In the genomic region with DNA sequence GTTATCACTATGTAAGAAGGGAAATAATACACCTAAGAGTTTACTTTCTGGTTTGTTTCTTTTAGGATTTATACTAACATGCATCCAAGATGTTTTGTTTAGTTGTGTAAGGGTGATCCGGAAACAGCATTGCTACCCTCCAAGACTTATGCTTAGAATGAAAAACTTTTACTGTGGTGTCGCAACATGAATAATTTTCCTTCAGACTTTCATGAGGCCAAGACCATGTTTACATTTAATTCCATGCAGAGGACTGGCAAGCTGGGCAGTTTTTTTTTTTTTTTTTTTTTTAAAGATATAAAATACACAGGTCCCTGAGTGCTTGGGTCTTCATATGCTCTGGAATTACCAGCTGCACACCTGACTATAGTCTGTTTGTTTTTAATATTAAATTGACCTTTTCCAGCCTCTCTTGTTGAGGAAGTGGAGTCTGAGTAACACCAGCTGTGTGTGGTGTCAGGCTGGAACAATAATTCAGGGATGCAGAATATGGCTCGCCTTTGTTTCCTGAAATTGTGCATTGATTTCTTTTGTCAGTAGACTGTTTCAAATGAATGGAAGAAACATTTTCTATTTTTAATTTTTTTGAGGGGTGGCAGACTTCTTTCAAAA, we compare ENCODE assay signal across 18 cellular contexts.
DNase-seq lines count a peak whose midpoint lies in the region; ATAC-seq, FAIRE-seq and TF ChIP-seq lines count a peak whose summit lies in the region.
"Had no signal": no experiment of that assay in that cellular context is flagged by ENCODE, and none has a peak within 500 bp of the region (broad histone marks: within the 10 kb centered on the region; RNA-seq: fewer than 3 reads in every experiment).

No MANE protein-coding gene starts in this region.

- H3K4me3 ChIP-seq in A549, result no peak overlapping the region
- no peak overlapping the region for H3K4me3 ChIP-seq in HEK293 (ENCODE audit: low read depth, low read length)
- H3K4me3 ChIP-seq: dorsolateral prefrontal cortex, thyroid gland had no signal

- no peak overlapping the region for H3K27ac Mint-ChIP-seq in CD14-positive monocyte
- H3K27ac Mint-ChIP-seq in activated CD8-positive, alpha-beta T cell treated with anti-CD3 and anti-CD28 coated beads for 36 hours, result no peak overlapping the region
- H3K27ac Mint-ChIP-seq: activated T-cell treated with anti-CD3 and anti-CD28 coated beads, Interleukin-2, amount 50 U/mL, for 72 hours; progenitor cell of endocrine pancreas had no signal

- WGBS in A549 (ENCODE audit: missing lambda C conversion rate), result 55% methylated on average over 3 of the region's 3 CpGs

- TF ChIP-seq CTCF in A549 (IDR thresholded peaks at IDR 0.05) (no peak), HEK293 (tag by site-specific recombination; IDR thresholded peaks at IDR 0.05) (no peak), VCaP (conservative IDR thresholded peaks at IDR 0.05) (no peak), CD14-positive monocyte (IDR thresholded peaks at IDR 0.05) (no peak)
- TF ChIP-seq CTCF in activated CD8-positive, alpha-beta T cell treated with anti-CD3 and anti-CD28 coated beads for 36 hours (IDR thresholded peaks at IDR 0.05), result no peak

- no peak for FAIRE-seq in A549 (lab: Jason Lieb, UNC)

- intact Hi-C loops in CD14-positive monocyte (cut with micrococcal nuclease), result no loop called here
- intact Hi-C loops in activated CD8-positive, alpha-beta T cell treated with anti-CD3 and anti-CD28 coated beads for 36 hours (cut with micrococcal nuclease), result no loop called here

- H3K9me3 ChIP-seq in A549, result peaks cover 5% of the 10 kb centered on the region; the same call in 1 of the 3 replicates
- H3K9me3 ChIP-seq in HEK293 (ENCODE audit: control insufficient read depth, insufficient read depth, low read depth, low read length), result no peaks in the 10 kb centered on the region
- H3K9me3 ChIP-seq: thyroid gland had no signal

- 0 out of 3 replicates have a peak overlapping the region, but pooled peaks have one; percentile 1 for H3K4me2 ChIP-seq in A549

- H3K4me1 ChIP-seq in A549 (peaks cover 7% of the 10 kb centered on the region; the same call in 1 of the 3 replicates), HEK293 (ENCODE audit: control insufficient read depth, insufficient read depth, low read length) (peaks cover 5% of the 10 kb centered on the region; the same call in 1 of the 2 replicates)

- no peaks in the 10 kb centered on the region for H3K27me3 Mint-ChIP-seq in CD14-positive monocyte (ENCODE audit: low read depth in 3 of 3)
- H3K27me3 Mint-ChIP-seq in activated CD8-positive, alpha-beta T cell treated with anti-CD3 and anti-CD28 coated beads for 36 hours, result no peaks in the 10 kb centered on the region
- H3K27me3 Mint-ChIP-seq: progenitor cell of endocrine pancreas had no signal

- TF ChIP-seq POLR2A in A549 (IDR thresholded peaks at IDR 0.05; ENCODE audit: low read length), result no peak

- peaks cover 0 to 8% (median 3%) of the 10 kb centered on the region in 7 donors for H3K9me3 Mint-ChIP-seq in CD14-positive monocyte
- H3K9me3 Mint-ChIP-seq in activated CD8-positive, alpha-beta T cell treated with anti-CD3 and anti-CD28 coated beads for 36 hours, result peaks cover 6% of the 10 kb centered on the region

- TF ChIP-seq EP300 in A549 (IDR thresholded peaks at IDR 0.05), result no peak

- CTCF ChIA-PET in A549 (lab: Yijun Ruan, JAX), result interaction anchor here (1.2 to 1.3 kb wide), 2 partner anchors 22 to 47 kb away, joined by 3 read pairs; no protein-coding TSS in a partner anchor
- CTCF ChIA-PET in HEK293 (lab: Yijun Ruan, JAX), result interaction anchor here (1.0 to 1.5 kb wide), 3 partner anchors 47 to 93 kb away, joined by 5 to 6 read pairs (median 6); no protein-coding TSS in a partner anchor
- CTCF ChIA-PET in activated CD8-positive, alpha-beta T cell treated with anti-CD3 and anti-CD28 coated beads for 36 hours (lab: Charles Lee), result interaction anchor here (1.1 to 1.4 kb wide), 3 partner anchors 16 to 63 kb away, joined by 3 to 4 read pairs (median 3); no protein-coding TSS in a partner anchor

- TF ChIP-seq RAD21 in A549 (conservative IDR thresholded peaks at IDR 0.05 in 1 of 2, IDR thresholded peaks at IDR 0.05 in 1 of 2), result no peak

- H3K36me3 Mint-ChIP-seq in CD14-positive monocyte, result no peaks in the 10 kb centered on the region
- H3K36me3 Mint-ChIP-seq in activated CD8-positive, alpha-beta T cell treated with anti-CD3 and anti-CD28 coated beads for 36 hours (ENCODE audit: low read depth), result no peaks in the 10 kb centered on the region

- DNase-seq in A549 (ENCODE audit: low read depth in 1 of 2, low spot score in 1 of 2) (no peak), iris pigment epithelial cell (ENCODE audit: low read depth) (peak; percentile 72), NCI-H524 treated with DMSO at 0.1 percent for 48 hours (lab: John Stamatoyannopoulos, UW) (no peak), putamen (ENCODE audit: low spot score) (no peak), CD14-positive monocyte (ENCODE audit: low spot score) (no peak)
- no peak for DNase-seq in activated CD8-positive, alpha-beta T cell treated with anti-CD3 and anti-CD28 coated beads for 36 hours
- DNase-seq: activated CD4-positive, alpha-beta T cell treated with anti-CD3 and anti-CD28 coated beads, Interleukin-2, amount 50 U/mL, for 1 hour; activated T-cell treated with anti-CD3 and anti-CD28 coated beads, Interleukin-2, amount 50 U/mL, for 72 hours; AML-193; anterior cingulate cortex; DND-41; dorsolateral prefrontal cortex; islet precursor cell; NCI-H526 treated with DMSO at 0.1 percent for 48 hours; thyroid gland had no signal

- POLR2A ChIA-PET in A549 (lab: Yijun Ruan, JAX) (interaction anchor here (0.7 kb wide), 1 partner anchor 9 kb away, joined by 3 read pairs; no protein-coding TSS in a partner anchor), HEK293 (lab: Yijun Ruan, JAX) (no interaction called here)
- POLR2A ChIA-PET in activated CD8-positive, alpha-beta T cell treated with anti-CD3 and anti-CD28 coated beads for 36 hours (lab: Charles Lee), result no interaction called here

- no peak for ATAC-seq in A549
- no peak for ATAC-seq in activated CD8-positive, alpha-beta T cell treated with anti-CD3 and anti-CD28 coated beads for 36 hours
- ATAC-seq: activated T-cell treated with anti-CD3 and anti-CD28 coated beads, Interleukin-2, amount 50 U/mL, for 72 hours had no signal

- no peak overlapping the region for H3K27ac ChIP-seq in A549
- no peak overlapping the region for H3K27ac ChIP-seq in HEK293 (ENCODE audit: extremely low read depth, low read depth, low read length)
- H3K27ac ChIP-seq in VCaP, result peak overlapping the region; percentile 89
- H3K27ac ChIP-seq: thyroid gland had no signal

- H3K36me3 ChIP-seq in HEK293 (ENCODE audit: control insufficient read depth in 2 of 2, insufficient read depth in 1 of 2, low read length in 2 of 2), result no peaks in the 10 kb centered on the region
- H3K36me3 ChIP-seq: thyroid gland had no signal

- H3K4me3 Mint-ChIP-seq in CD14-positive monocyte, result no peak overlapping the region
- no peak overlapping the region for H3K4me3 Mint-ChIP-seq in activated CD8-positive, alpha-beta T cell treated with anti-CD3 and anti-CD28 coated beads for 36 hours
- H3K4me3 Mint-ChIP-seq: activated T-cell treated with anti-CD3 and anti-CD28 coated beads, Interleukin-2, amount 50 U/mL, for 72 hours had no signal

- peaks cover 17% of the 10 kb centered on the region for H3K4me1 Mint-ChIP-seq in CD14-positive monocyte
- H3K4me1 Mint-ChIP-seq in activated CD8-positive, alpha-beta T cell treated with anti-CD3 and anti-CD28 coated beads for 36 hours (ENCODE audit: low read depth), result no peaks in the 10 kb centered on the region

TF ChIP-seq in A549, 52 proteins besides CTCF, POLR2A, EP300 and RAD21:
- TF ChIP-seq BHLHE40 (IDR thresholded peaks at IDR 0.05; ENCODE audit: low read depth, low read length), result no peak
- TF ChIP-seq EHF (CRISPR knock-in tag; IDR thresholded peaks at IDR 0.05), result no peak
- TF ChIP-seq CEBPB (IDR thresholded peaks at IDR 0.05), result 0 out of 4 replicates have a peak, but pooled peaks of 1 of the 2 experiments have one; percentile 36
- no peak for TF ChIP-seq FOXS1 (CRISPR knock-in tag; IDR thresholded peaks at IDR 0.05)
- no peak for TF ChIP-seq MAFK (IDR thresholded peaks at IDR 0.05; ENCODE audit: partially characterized antibody)
- TF ChIP-seq HOXA7 (CRISPR knock-in tag; IDR thresholded peaks at IDR 0.05), result no peak
- no peak for TF ChIP-seq ESRRA (IDR thresholded peaks at IDR 0.05; ENCODE audit: borderline replicate concordance, low read length)

TF ChIP-seq in HEK293, 187 proteins besides CTCF, POLR2A, EP300 and RAD21 (continues in another document):
- TF ChIP-seq ZNF670 (tag by site-specific recombination; IDR thresholded peaks at IDR 0.05; ENCODE audit: low read depth) (no peak), REPIN1 (tag by site-specific recombination; IDR thresholded peaks at IDR 0.05; ENCODE audit: low read depth) (no peak)
- TF ChIP-seq, protein P1, sequence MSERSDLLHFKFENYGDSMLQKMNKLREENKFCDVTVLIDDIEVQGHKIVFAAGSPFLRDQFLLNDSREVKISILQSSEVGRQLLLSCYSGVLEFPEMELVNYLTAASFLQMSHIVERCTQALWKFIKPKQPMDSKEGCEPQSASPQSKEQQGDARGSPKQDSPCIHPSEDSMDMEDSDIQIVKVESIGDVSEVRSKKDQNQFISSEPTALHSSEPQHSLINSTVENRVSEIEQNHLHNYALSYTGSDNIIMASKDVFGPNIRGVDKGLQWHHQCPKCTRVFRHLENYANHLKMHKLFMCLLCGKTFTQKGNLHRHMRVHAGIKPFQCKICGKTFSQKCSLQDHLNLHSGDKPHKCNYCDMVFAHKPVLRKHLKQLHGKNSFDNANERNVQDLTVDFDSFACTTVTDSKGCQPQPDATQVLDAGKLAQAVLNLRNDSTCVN (tag by site-specific recombination; optimal IDR thresholded peaks at IDR 0.05), result no peak
- TF ChIP-seq, protein P2, sequence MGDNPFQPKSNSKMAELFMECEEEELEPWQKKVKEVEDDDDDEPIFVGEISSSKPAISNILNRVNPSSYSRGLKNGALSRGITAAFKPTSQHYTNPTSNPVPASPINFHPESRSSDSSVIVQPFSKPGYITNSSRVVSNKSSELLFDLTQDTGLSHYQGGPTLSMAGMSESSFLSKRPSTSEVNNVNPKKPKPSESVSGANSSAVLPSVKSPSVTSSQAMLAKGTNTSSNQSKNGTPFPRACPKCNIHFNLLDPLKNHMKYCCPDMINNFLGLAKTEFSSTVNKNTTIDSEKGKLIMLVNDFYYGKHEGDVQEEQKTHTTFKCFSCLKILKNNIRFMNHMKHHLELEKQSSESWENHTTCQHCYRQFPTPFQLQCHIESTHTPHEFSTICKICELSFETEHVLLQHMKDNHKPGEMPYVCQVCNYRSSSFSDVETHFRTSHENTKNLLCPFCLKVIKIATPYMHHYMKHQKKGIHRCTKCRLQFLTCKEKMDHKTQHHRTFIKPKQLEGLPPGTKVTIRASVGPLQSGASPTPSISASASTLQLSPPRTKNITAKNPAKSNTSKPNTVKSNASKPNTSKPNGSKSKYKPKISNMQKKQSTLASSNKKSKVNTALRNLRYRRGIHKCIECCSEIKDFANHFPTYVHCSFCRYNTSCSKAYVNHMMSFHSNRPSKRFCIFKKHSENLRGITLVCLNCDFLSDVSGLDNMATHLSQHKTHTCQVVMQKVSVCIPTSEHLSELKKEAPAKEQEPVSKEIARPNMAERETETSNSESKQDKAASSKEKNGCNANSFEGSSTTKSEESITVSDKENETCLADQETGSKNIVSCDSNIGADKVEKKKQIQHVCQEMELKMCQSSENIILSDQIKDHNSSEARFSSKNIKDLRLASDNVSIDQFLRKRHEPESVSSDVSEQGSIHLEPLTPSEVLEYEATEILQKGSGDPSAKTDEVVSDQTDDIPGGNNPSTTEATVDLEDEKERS (tag by site-specific recombination; IDR thresholded peaks at IDR 0.05), result no peak
